In genomic region chr1:213014642-213015041, GRCh38 we compare ENCODE assay signal across 8 cellular contexts. TPM values are rescaled to one million over a fixed set of nuclear protein-coding genes. Genes with fewer than 3 reads are reported as not detected.
DNase-seq lines count a peak whose midpoint lies in the region; ATAC-seq and TF ChIP-seq lines count a peak whose summit lies in the region.

No MANE protein-coding gene starts in this region.

- H3K4me3 ChIP-seq in BJ (ENCODE audit: low read depth, low read length) = peak overlapping the region; percentile 84
- peak overlapping the region; percentile 70 for H3K4me3 ChIP-seq in iPS-11a (ENCODE audit: low read depth, low read length)

- H3K4me3 Mint-ChIP-seq in HFFc6 = peak overlapping the region; percentile 100
- H3K4me3 Mint-ChIP-seq in activated T-helper 17 cell treated with anti-CD3 and anti-CD28 coated beads, Interleukin-2, amount 50 U/mL, for 72 hours = peak overlapping the region; percentile 94
- H3K4me3 Mint-ChIP-seq in stimulated activated memory B cell treated with anti-CD40 and anti-IgM and Interleukin-4, amounts not matched to agents 10 μg/mL and 1 μg/mL and 100 μg/mL, for 72 hours = peak overlapping the region; percentile 99

- H3K27ac Mint-ChIP-seq in HFFc6 = peak overlapping the region; percentile 99
- H3K27ac Mint-ChIP-seq in activated T-helper 17 cell treated with anti-CD3 and anti-CD28 coated beads, Interleukin-2, amount 50 U/mL, for 72 hours = peak overlapping the region; percentile 96
- peak overlapping the region; percentile 94 for H3K27ac Mint-ChIP-seq in stimulated activated memory B cell treated with anti-CD40 and anti-IgM and Interleukin-4, amounts not matched to agents 10 μg/mL and 1 μg/mL and 100 μg/mL, for 72 hours

- ATAC-seq in activated T-helper 17 cell treated with anti-CD3 and anti-CD28 coated beads, Interleukin-2, amount 50 U/mL, for 72 hours (replicated peaks) = no peak
- ATAC-seq in stimulated activated memory B cell treated with anti-CD40 and anti-IgM and Interleukin-4, amounts not matched to agents 10 μg/mL and 1 μg/mL and 100 μg/mL, for 72 hours = no peak

- H3K36me3 ChIP-seq in BJ (ENCODE audit: control insufficient read depth, insufficient read depth, low read length) = no peaks in the 10 kb centered on the region

- H3K27me3 ChIP-seq in BJ (ENCODE audit: control insufficient read depth, insufficient read depth, low read length) = no peaks in the 10 kb centered on the region

- CTCF ChIA-PET in BJ (lab: Yijun Ruan, JAX) = interaction anchor here (1.1 to 1.5 kb wide), 3 partner anchors 11 to 349 kb away, joined by 3 to 6 read pairs (median 4); no protein-coding TSS in a partner anchor

- no peaks in the 10 kb centered on the region for H3K9me3 Mint-ChIP-seq in HFFc6
- no peaks in the 10 kb centered on the region for H3K9me3 Mint-ChIP-seq in activated T-helper 17 cell treated with anti-CD3 and anti-CD28 coated beads, Interleukin-2, amount 50 U/mL, for 72 hours
- H3K9me3 Mint-ChIP-seq in stimulated activated memory B cell treated with anti-CD40 and anti-IgM and Interleukin-4, amounts not matched to agents 10 μg/mL and 1 μg/mL and 100 μg/mL, for 72 hours = no peaks in the 10 kb centered on the region

- POLR2A ChIA-PET in BJ (lab: Charles Lee) = interaction anchor here (0.5 kb wide), 1 partner anchor 406 kb away, joined by 4 read pairs; no protein-coding TSS in a partner anchor

- TF ChIP-seq CTCF in BJ (IDR thresholded peaks at IDR 0.05; ENCODE audit: insufficient read depth, low read depth, low read length) (no peak), HFFc6 (IDR thresholded peaks at IDR 0.05) (no peak)

- DNase-seq in BJ (ENCODE audit: low read depth) (no peak), HFFc6 (no peak), NK-92 (lab: John Stamatoyannopoulos, UW; ENCODE audit: unreplicated experiment) (no peak), ecto neural progenitor cell (ENCODE audit: low spot score) (no peak)
- no peak for DNase-seq in effector CD8-positive, alpha-beta T cell (lab: John Stamatoyannopoulos, UW)

- H3K36me3 Mint-ChIP-seq in HFFc6 (ENCODE audit: low read depth) = no peaks in the 10 kb centered on the region
- H3K36me3 Mint-ChIP-seq in activated T-helper 17 cell treated with anti-CD3 and anti-CD28 coated beads, Interleukin-2, amount 50 U/mL, for 72 hours (ENCODE audit: low read depth) = peaks cover 40% of the 10 kb centered on the region
- peaks cover 10% of the 10 kb centered on the region for H3K36me3 Mint-ChIP-seq in stimulated activated memory B cell treated with anti-CD40 and anti-IgM and Interleukin-4, amounts not matched to agents 10 μg/mL and 1 μg/mL and 100 μg/mL, for 72 hours

- H3K4me1 Mint-ChIP-seq in HFFc6 (ENCODE audit: low read depth) = peaks cover 13% of the 10 kb centered on the region
- H3K4me1 Mint-ChIP-seq in activated T-helper 17 cell treated with anti-CD3 and anti-CD28 coated beads, Interleukin-2, amount 50 U/mL, for 72 hours = peaks cover 22% of the 10 kb centered on the region
- peaks cover 29% of the 10 kb centered on the region for H3K4me1 Mint-ChIP-seq in stimulated activated memory B cell treated with anti-CD40 and anti-IgM and Interleukin-4, amounts not matched to agents 10 μg/mL and 1 μg/mL and 100 μg/mL, for 72 hours

- 0 out of 2 replicates have a peak, but pooled peaks cover under 1% of the 10 kb centered on the region for H3K27me3 Mint-ChIP-seq in HFFc6 (ENCODE audit: insufficient read depth)
- no peaks in the 10 kb centered on the region for H3K27me3 Mint-ChIP-seq in activated T-helper 17 cell treated with anti-CD3 and anti-CD28 coated beads, Interleukin-2, amount 50 U/mL, for 72 hours
- H3K27me3 Mint-ChIP-seq in stimulated activated memory B cell treated with anti-CD40 and anti-IgM and Interleukin-4, amounts not matched to agents 10 μg/mL and 1 μg/mL and 100 μg/mL, for 72 hours = no peaks in the 10 kb centered on the region

RNA-seq across cellular contexts. Expression of gene ANGEL2, which starts 1.0 kb away (rescaled TPM):
- 13.3 and 23.2 TPM in 2 replicates for polyA plus RNA-seq in BJ (2011; rRNA removed)
- polyA minus RNA-seq in BJ (2011; rRNA and poly(A)+ RNA removed) = 13.0 and 14.4 TPM in 2 replicates
- total RNA-seq in HFFc6 (2021; fragmentation: NEBNext Ultra II Directional; extraction: Animal tissue kit (Norgen Biotek cat#: 25700)) = 10 to 100 TPM; 21.0 to 27.2 (median 24.4) TPM
- total RNA-seq in activated T-helper 17 cell treated with anti-CD3 and anti-CD28 coated beads, Interleukin-2, amount 50 U/mL, for 72 hours = 10 to 100 TPM; 36.9 to 41.3 TPM

RNA-seq across cellular contexts. Expression of gene RPS6KC1, which starts 36.4 kb away (rescaled TPM):
- 6.7 and 14.7 TPM in 2 replicates for polyA plus RNA-seq in BJ (2011; rRNA removed)
- polyA minus RNA-seq in BJ (2011; rRNA and poly(A)+ RNA removed) = 11.2 and 12.1 TPM in 2 replicates
- 10 to 100 TPM; 15.6 to 18.3 (median 17.3) TPM for total RNA-seq in HFFc6 (2021; fragmentation: NEBNext Ultra II Directional; extraction: Animal tissue kit (Norgen Biotek cat#: 25700))
- total RNA-seq in activated T-helper 17 cell treated with anti-CD3 and anti-CD28 coated beads, Interleukin-2, amount 50 U/mL, for 72 hours = 1 to 10 TPM; 6.9 to 9.5 TPM
